In genomic region chr1:165463978-165464377, GRCh38 we compare ENCODE assay signal across 17 cellular contexts. TPM values are rescaled to one million over a fixed set of nuclear protein-coding genes. Genes with fewer than 3 reads are reported as not detected.
DNase-seq lines count a peak whose midpoint lies in the region; ATAC-seq and TF ChIP-seq lines count a peak whose summit lies in the region.
"Had no signal": no experiment of that assay in that cellular context is flagged by ENCODE, and none has a peak within 500 bp of the region (broad histone marks: within the 10 kb centered on the region; RNA-seq: fewer than 3 reads in every experiment).

No MANE protein-coding gene starts in this region.

- peaks cover 9% of the 10 kb centered on the region for H3K9me3 ChIP-seq in WERI-Rb-1 (ENCODE audit: severe bottlenecking)
- no peaks in the 10 kb centered on the region for H3K9me3 ChIP-seq in lung (ENCODE audit: control insufficient read depth in 2 of 2, insufficient read depth in 1 of 2, low read length in 1 of 2)
- H3K9me3 ChIP-seq: A549, BE2C, HAP-1 had no signal

- H3K9me3 Mint-ChIP-seq in activated T-cell treated with anti-CD3 and anti-CD28 coated beads, Interleukin-2, amount 50 U/mL, for 24 hours, result no peaks in the 10 kb centered on the region
- H3K9me3 Mint-ChIP-seq: CD4-positive, alpha-beta memory T cell had no signal

- no peaks in the 10 kb centered on the region for H3K36me3 ChIP-seq in WERI-Rb-1
- no peaks in the 10 kb centered on the region for H3K36me3 ChIP-seq in lung (ENCODE audit: control insufficient read depth in 2 of 2, insufficient read depth in 2 of 2, low read length in 2 of 2)
- H3K36me3 ChIP-seq: BE2C, HAP-1 had no signal

- H3K36me3 Mint-ChIP-seq in activated T-cell treated with anti-CD3 and anti-CD28 coated beads, Interleukin-2, amount 50 U/mL, for 24 hours (ENCODE audit: low read depth), result no peaks in the 10 kb centered on the region
- H3K36me3 Mint-ChIP-seq: CD4-positive, alpha-beta memory T cell had no signal

- peaks cover 13% of the 10 kb centered on the region for H3K27me3 Mint-ChIP-seq in activated T-cell treated with anti-CD3 and anti-CD28 coated beads, Interleukin-2, amount 50 U/mL, for 24 hours

- H3K4me1 Mint-ChIP-seq in activated T-cell treated with anti-CD3 and anti-CD28 coated beads, Interleukin-2, amount 50 U/mL, for 24 hours (ENCODE audit: low read depth), result no peaks in the 10 kb centered on the region
- H3K4me1 Mint-ChIP-seq: CD4-positive, alpha-beta memory T cell had no signal

- TF ChIP-seq CTCF in WERI-Rb-1 (IDR thresholded peaks at IDR 0.05; ENCODE audit: low read depth, low read length), result no peak
- TF ChIP-seq CTCF in lung (IDR thresholded peaks at IDR 0.05; ENCODE audit: control extremely low read depth, extremely low read depth), result no peak

- 79 to 82% methylated on average over 3 of the region's 3 CpGs for WGBS in lung, 2 donors

- DNase-seq in NCI-H82 (lab: John Stamatoyannopoulos, UW) (peak; percentile 26), NCI-H82 treated with DMSO at 0.1 percent for 48 hours (lab: John Stamatoyannopoulos, UW; ENCODE audit: unreplicated experiment) (no peak), NCI-H2227 (lab: John Stamatoyannopoulos, UW; ENCODE audit: unreplicated experiment) (peak; percentile 58), WERI-Rb-1 (peak; percentile 34), lung (ENCODE audit: low spot score) (no peak)
- no peak for DNase-seq in activated T-cell treated with anti-CD3 and anti-CD28 coated beads, Interleukin-2, amount 50 U/mL, for 24 hours
- DNase-seq: BE2C; CD4-positive, alpha-beta memory T cell; DMS153; DMS79 treated with DMSO at 0.1 percent for 48 hours; EL had no signal

- H3K27ac ChIP-seq in WERI-Rb-1, result no peak overlapping the region
- H3K27ac ChIP-seq in lung (ENCODE audit: low read depth in 1 of 2, low read length in 1 of 2), result no peak overlapping the region
- H3K27ac ChIP-seq: A549, C4-2B had no signal

- no peak overlapping the region for H3K27ac Mint-ChIP-seq in activated T-cell treated with anti-CD3 and anti-CD28 coated beads, Interleukin-2, amount 50 U/mL, for 24 hours
- H3K27ac Mint-ChIP-seq: CD4-positive, alpha-beta memory T cell had no signal

- no peaks in the 10 kb centered on the region for H3K4me1 ChIP-seq in lung (ENCODE audit: control insufficient read depth in 2 of 2, insufficient read depth in 2 of 2, low read length in 2 of 2)
- H3K4me1 ChIP-seq: A549, BE2C, HAP-1 had no signal

- ATAC-seq in lung (ENCODE audit: insufficient read depth, low FRiP score), result peak; percentile 41
- ATAC-seq in GM19351 (IDR thresholded peaks at IDR 0.05; ENCODE audit: unreplicated experiment), result no peak
- ATAC-seq: A549 had no signal

- H3K27me3 ChIP-seq in WERI-Rb-1 (ENCODE audit: insufficient read depth, low read depth, severe bottlenecking) (no peaks in the 10 kb centered on the region), lung (ENCODE audit: control insufficient read depth, insufficient read depth) (no peaks in the 10 kb centered on the region)

- H3K4me3 Mint-ChIP-seq in activated T-cell treated with anti-CD3 and anti-CD28 coated beads, Interleukin-2, amount 50 U/mL, for 24 hours, result no peak overlapping the region
- H3K4me3 Mint-ChIP-seq: CD4-positive, alpha-beta memory T cell had no signal

- H3K4me3 ChIP-seq in WERI-Rb-1 (ENCODE audit: low read depth, low read length) (no peak overlapping the region), lung (no peak overlapping the region)
- H3K4me3 ChIP-seq: A549, HAP-1 had no signal

RNA-seq across cellular contexts. Expression of gene RXRG, which starts 19.1 kb away (rescaled TPM):
- total RNA-seq in lung, result 1 to 10 TPM; 1.6 to 3.0 TPM
- 1 to 10 TPM in 1 of 2 donors, under 1 TPM in 1; 0.55 to 1.8 TPM for polyA plus RNA-seq in lung
- total RNA-seq: CD4-positive, alpha-beta memory T cell; H1 had no signal
- polyA plus RNA-seq: A549; AG04450; CD4-positive, alpha-beta memory T cell; H1 had no signal

Comparison
In these comparisons a context has a peak if more than half of its experiments do, and no peak if none do; other contexts are left out.
1. DNase-seq: peak in NCI-H82 (single experiment), NCI-H2227 (single experiment) and WERI-Rb-1 (single experiment); none in NCI-H82 treated with DMSO at 0.1 percent for 48 hours (single experiment), lung (single experiment) and activated T-cell treated with anti-CD3 and anti-CD28 coated beads, Interleukin-2, amount 50 U/mL, for 24 hours (single experiment).